24 cellular contexts compared by ENCODE assay signal in genomic region chr11:129610125-129610524, GRCh38.
"Had no signal": no experiment of that assay in that cellular context is flagged by ENCODE, and none has a peak within 500 bp of the region (broad histone marks: within the 10 kb centered on the region; RNA-seq: fewer than 3 reads in every experiment).

No MANE protein-coding gene starts in this region.

- H3K4me1 ChIP-seq: ascending aorta, gastrocnemius medialis, heart left ventricle, left lung, prostate gland, right atrium auricular region, tibial nerve had no signal

- H3K36me3 ChIP-seq: ascending aorta, gastrocnemius medialis, heart left ventricle, left lung, neural progenitor cell, prostate gland, right atrium auricular region, tibial nerve, vagina, WERI-Rb-1 had no signal

- H3K4me1 Mint-ChIP-seq: activated naive CD4-positive, alpha-beta T cell treated with anti-CD3 and anti-CD28 coated beads, Interleukin-2, amount 50 U/mL, for 24 hours; central memory CD8-positive, alpha-beta T cell had no signal

- H3K4me3 Mint-ChIP-seq: activated naive CD4-positive, alpha-beta T cell treated with anti-CD3 and anti-CD28 coated beads, Interleukin-2, amount 50 U/mL, for 24 hours; activated T-cell treated with anti-CD3 and anti-CD28 coated beads, Interleukin-2, amount 50 U/mL, for 72 hours; central memory CD8-positive, alpha-beta T cell; neural progenitor cell had no signal

- H3K27me3 ChIP-seq: ascending aorta, gastrocnemius medialis, left lung, neural progenitor cell, right atrium auricular region, tibial nerve, vagina had no signal

- H3K27ac ChIP-seq: ascending aorta, coronary artery, gastrocnemius medialis, heart left ventricle, left lung, neural progenitor cell, prostate gland, right atrium auricular region, tibial nerve, vagina, WERI-Rb-1 had no signal

- H3K9me3 Mint-ChIP-seq: activated naive CD4-positive, alpha-beta T cell treated with anti-CD3 and anti-CD28 coated beads, Interleukin-2, amount 50 U/mL, for 24 hours; activated T-cell treated with anti-CD3 and anti-CD28 coated beads, Interleukin-2, amount 50 U/mL, for 72 hours; central memory CD8-positive, alpha-beta T cell; neural progenitor cell had no signal

- H3K27ac Mint-ChIP-seq: activated naive CD4-positive, alpha-beta T cell treated with anti-CD3 and anti-CD28 coated beads, Interleukin-2, amount 50 U/mL, for 24 hours; activated T-cell treated with anti-CD3 and anti-CD28 coated beads, Interleukin-2, amount 50 U/mL, for 72 hours; neural progenitor cell had no signal

- DNase-seq: activated CD4-positive, alpha-beta T cell treated with anti-CD3 and anti-CD28 coated beads for 1 hour; activated CD8-positive, alpha-beta memory T cell treated with anti-CD3 and anti-CD28 coated beads for 24 hours; activated CD8-positive, alpha-beta memory T cell treated with anti-CD3 and anti-CD28 coated beads, Interleukin-2, amount 50 U/mL, for 48 hours; activated effector memory CD4-positive, alpha-beta T cell treated with anti-CD3 and anti-CD28 coated beads, Interleukin-2, amount 50 U/mL, for 16 hours; activated T-cell treated with anti-CD3 and anti-CD28 coated beads, Interleukin-2, amount 50 U/mL, for 72 hours; erythroblast; gastrocnemius medialis; heart left ventricle; kidney; left lung; midbrain; stimulated activated CD4-positive, alpha-beta T cell treated with anti-CD3 and anti-CD28 coated beads, Interleukin-2, amount 100 ng/mL, for 24 hours; stimulated activated naive CD4-positive, alpha-beta T cell treated with Interleukin-2 at 50 U/mL for 16 hours; substantia nigra; WERI-Rb-1 had no signal

- ATAC-seq: activated T-cell treated with anti-CD3 and anti-CD28 coated beads, Interleukin-2, amount 50 U/mL, for 72 hours; gastrocnemius medialis; heart left ventricle; left lung had no signal

- H3K9me3 ChIP-seq: ascending aorta, gastrocnemius medialis, heart left ventricle, left lung, prostate gland, right atrium auricular region, tibial nerve, vagina had no signal

- H3K27me3 Mint-ChIP-seq: activated naive CD4-positive, alpha-beta T cell treated with anti-CD3 and anti-CD28 coated beads, Interleukin-2, amount 50 U/mL, for 24 hours; central memory CD8-positive, alpha-beta T cell had no signal

- H3K36me3 Mint-ChIP-seq: neural progenitor cell had no signal

- H3K4me3 ChIP-seq: ascending aorta, coronary artery, gastrocnemius medialis, heart left ventricle, left lung, neural progenitor cell, prostate gland, right atrium auricular region, tibial nerve, vagina had no signal
